In the genomic region with DNA sequence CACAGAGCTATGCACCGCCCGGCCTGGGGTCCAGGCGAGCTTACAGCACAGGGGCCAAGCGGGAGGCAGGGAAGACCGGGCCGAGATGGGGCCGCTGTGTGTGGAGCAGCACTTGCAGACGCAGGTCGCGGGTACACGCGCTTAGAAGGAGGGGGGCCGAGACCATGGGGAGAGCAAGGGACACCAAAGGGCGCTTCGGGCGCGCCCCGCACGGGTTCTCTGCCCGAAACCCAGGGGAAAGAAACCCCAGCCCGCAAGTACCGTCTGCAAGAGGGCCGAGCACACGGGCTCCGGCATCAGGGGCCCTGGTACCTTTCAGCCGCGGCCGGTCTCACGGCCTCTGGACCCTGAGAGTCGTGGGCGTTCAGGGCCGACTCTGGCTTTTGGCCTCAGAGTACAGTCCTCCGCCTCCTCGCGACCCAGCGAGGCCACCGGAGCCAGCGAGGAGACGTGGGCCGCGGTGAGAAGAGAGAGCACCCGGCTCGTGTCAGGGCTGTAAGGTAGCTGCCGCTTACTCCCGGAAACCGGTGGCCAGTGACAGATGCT, we compare ENCODE assay signal across 8 cellular contexts. TPM values are rescaled to one million over a fixed set of nuclear protein-coding genes. Genes with fewer than 3 reads are reported as not detected.
DNase-seq lines count a peak whose midpoint lies in the region; ATAC-seq, FAIRE-seq and TF ChIP-seq lines count a peak whose summit lies in the region.

No MANE protein-coding gene starts in this region.

- no peaks in the 10 kb centered on the region for H3K9me3 ChIP-seq in lower lobe of right lung
- no peaks in the 10 kb centered on the region for H3K9me3 ChIP-seq in upper lobe of left lung

- peaks cover 5% of the 10 kb centered on the region for H3K4me1 ChIP-seq in lower lobe of right lung
- peaks cover 0 to 7% (median 6%) of the 10 kb centered on the region in 4 donors for H3K4me1 ChIP-seq in upper lobe of left lung

- peak overlapping the region; percentile 93 for H3K27ac Mint-ChIP-seq in central memory CD8-positive, alpha-beta T cell (ENCODE audit: low read depth)

- no peak for ATAC-seq in Right ventricle myocardium inferior
- no peak for ATAC-seq in central memory CD8-positive, alpha-beta T cell (replicated peaks; ENCODE audit: extremely low read depth, poor library complexity, severe bottlenecking)
- ATAC-seq in lower lobe of right lung, result no peak
- ATAC-seq in upper lobe of left lung (ENCODE audit: low FRiP score in 2 of 2), result no peak

- no peaks in the 10 kb centered on the region for H3K27me3 Mint-ChIP-seq in central memory CD8-positive, alpha-beta T cell

- TF ChIP-seq CTCF in lower lobe of right lung (IDR thresholded peaks at IDR 0.05), result no peak
- no peak for TF ChIP-seq CTCF in upper lobe of left lung (IDR thresholded peaks at IDR 0.05)

- no peaks in the 10 kb centered on the region for H3K36me3 ChIP-seq in lower lobe of right lung
- peaks cover 0 to 6% (median 3%) of the 10 kb centered on the region in 4 donors for H3K36me3 ChIP-seq in upper lobe of left lung

- 61% methylated on average over 31 of the region's 46 CpGs; no CpG with 5 or more reads in 1 of the 2 donors for WGBS in upper lobe of left lung, 2 donors

- no peak for TF ChIP-seq EP300 in upper lobe of left lung (IDR thresholded peaks at IDR 0.05)

- no peak for FAIRE-seq in H54 (lab: Jason Lieb, UNC)

- DNase-seq in Right ventricle myocardium inferior (ENCODE audit: missing footprints), result peak; percentile 74
- no peak for DNase-seq in cardiac septum (ENCODE audit: low spot score)
- DNase-seq in RPMI7951 (ENCODE audit: low read depth), result peak; percentile 9
- DNase-seq in central memory CD8-positive, alpha-beta T cell (ENCODE audit: low spot score in 2 of 2), result no peak
- DNase-seq in lower lobe of right lung, result peak; percentile 55
- DNase-seq in upper lobe of left lung, result peak in 1 of 2 donors; percentile 83
- no peak for DNase-seq in hepatic stellate cell (ENCODE audit: low spot score)
- no peak for DNase-seq in H54 (ENCODE audit: insufficient read length, low spot score)

- H3K4me3 ChIP-seq in lower lobe of right lung, result peak overlapping the region; percentile 71
- peak overlapping the region; percentile 56 to 85 (median 74) for H3K4me3 ChIP-seq in upper lobe of left lung

- H3K27me3 ChIP-seq in lower lobe of right lung (ENCODE audit: low read depth) (no peaks in the 10 kb centered on the region), upper lobe of left lung (no peaks in the 10 kb centered on the region)

- peak in 1 of 4 donors; percentile 44 for TF ChIP-seq POLR2A in upper lobe of left lung (IDR thresholded peaks at IDR 0.05)
- no peak for TF ChIP-seq POLR2A in H54 (IDR thresholded peaks at IDR 0.05; ENCODE audit: low read depth, low read length)

- peak overlapping the region; percentile 76 for H3K4me3 Mint-ChIP-seq in central memory CD8-positive, alpha-beta T cell

- H3K36me3 Mint-ChIP-seq in central memory CD8-positive, alpha-beta T cell (ENCODE audit: insufficient read depth), result peaks cover 10% of the 10 kb centered on the region

- H3K9me3 Mint-ChIP-seq in central memory CD8-positive, alpha-beta T cell, result no peaks in the 10 kb centered on the region

- peaks cover 8% of the 10 kb centered on the region for H3K4me1 Mint-ChIP-seq in central memory CD8-positive, alpha-beta T cell

- intact Hi-C loops in Right ventricle myocardium inferior (cut with DNase I), result no loop called here
- intact Hi-C loops in cardiac septum (cut with DNase I), result no loop called here
- intact Hi-C loops in lower lobe of right lung (cut with DNase I), result no loop called here

- H3K27ac ChIP-seq in lower lobe of right lung (peak overlapping the region; percentile 81), upper lobe of left lung (peak overlapping the region; percentile 88 to 98 (median 92))

RNA-seq across cellular contexts. Expression of a gene that starts 0.3 kb away (rescaled TPM):
- total RNA-seq in Right ventricle myocardium inferior (20.7 TPM), cardiac septum (23.7 TPM), lower lobe of right lung (21.7 TPM), upper lobe of left lung (10 to 100 TPM; 24.5 to 56.6 (median 33.4) TPM)
- 19.2 and 25.0 TPM in 2 replicates for total RNA-seq in RPMI7951 (2014; rRNA removed; shearing (Covaris generic))

RNA-seq across cellular contexts. Expression of a gene that starts 8.6 kb away (rescaled TPM):
- total RNA-seq in Right ventricle myocardium inferior, result not detected
- 0.30 TPM for total RNA-seq in cardiac septum
- not detected in 2 replicates for total RNA-seq in RPMI7951 (2014; rRNA removed; shearing (Covaris generic))
- not detected for total RNA-seq in lower lobe of right lung
- total RNA-seq in upper lobe of left lung, result not detected

RNA-seq across cellular contexts. Expression of a gene that starts 57.0 kb away (rescaled TPM):
- total RNA-seq in Right ventricle myocardium inferior (not detected), cardiac septum (not detected), lower lobe of right lung (not detected), upper lobe of left lung (not detected)
- total RNA-seq in RPMI7951 (2014; rRNA removed; shearing (Covaris generic)), result 1.1 and 1.4 TPM in 2 replicates

Comparison
In these comparisons a context has a peak if more than half of its experiments do, and no peak if none do; other contexts are left out.
1. DNase-seq: peak in Right ventricle myocardium inferior (single experiment), RPMI7951 (single experiment) and lower lobe of right lung (single experiment); none in cardiac septum (single experiment), central memory CD8-positive, alpha-beta T cell (0 of 2), hepatic stellate cell (single experiment) and H54 (single experiment).